1 cellular context compared by ENCODE assay signal in the genomic region with DNA sequence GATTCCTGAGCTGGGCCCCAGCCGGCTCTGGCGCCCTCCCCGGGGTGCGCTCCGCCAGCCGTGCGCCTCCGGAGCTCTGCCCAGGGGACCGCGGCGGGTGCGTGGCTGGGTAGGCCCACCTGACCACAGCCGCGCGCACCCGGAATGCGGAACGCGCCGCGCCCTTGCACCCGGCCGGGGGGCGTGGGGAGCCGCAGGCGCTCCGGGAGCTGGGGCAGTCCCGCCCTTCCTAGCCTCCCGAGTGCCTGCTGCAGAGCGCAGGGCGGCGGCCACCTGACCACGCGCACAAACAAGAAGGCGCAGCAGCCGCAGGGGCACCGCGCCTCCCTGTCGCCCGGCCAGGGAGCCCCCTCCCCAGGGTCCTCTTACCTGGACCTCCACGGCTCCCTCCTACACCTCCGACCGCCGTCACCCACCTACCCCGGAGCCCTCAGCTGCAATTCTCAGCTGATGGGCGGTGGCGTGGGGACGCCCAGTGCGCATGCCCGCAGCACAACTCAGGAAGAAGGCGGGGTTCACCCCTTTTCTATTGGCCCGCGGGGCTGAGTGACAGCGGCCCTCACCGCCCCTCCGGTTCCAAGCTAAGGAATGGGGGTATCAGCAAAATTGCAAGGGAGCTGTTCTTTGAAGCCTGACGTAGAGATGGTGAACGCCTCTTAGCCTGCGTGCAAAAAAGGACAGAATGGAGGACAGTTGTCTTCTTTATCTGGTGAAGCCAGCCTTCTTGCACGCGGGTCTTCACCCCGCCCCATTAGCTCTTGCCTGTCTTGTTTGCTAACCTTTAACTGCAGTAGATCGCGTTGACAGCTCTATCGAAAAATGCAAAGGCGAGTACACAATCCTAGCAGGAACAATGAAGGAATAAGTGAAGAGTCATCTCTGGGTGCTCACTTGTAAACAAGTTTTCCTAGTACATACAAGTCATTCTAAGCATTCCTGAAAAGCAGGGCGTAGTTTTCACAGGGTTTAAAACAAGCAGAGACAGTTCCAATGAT.
TF ChIP-seq lines count a peak whose summit lies in the region.

A gene with protein sequence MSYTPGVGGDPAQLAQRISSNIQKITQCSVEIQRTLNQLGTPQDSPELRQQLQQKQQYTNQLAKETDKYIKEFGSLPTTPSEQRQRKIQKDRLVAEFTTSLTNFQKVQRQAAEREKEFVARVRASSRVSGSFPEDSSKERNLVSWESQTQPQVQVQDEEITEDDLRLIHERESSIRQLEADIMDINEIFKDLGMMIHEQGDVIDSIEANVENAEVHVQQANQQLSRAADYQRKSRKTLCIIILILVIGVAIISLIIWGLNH (minus strand): TSS at position 479 of the 995 bp plus-strand sequence. CDS start 9,586 bp downstream, outside the sequence.

TF ChIP-seq in WTC11, 78 proteins besides CTCF, POLR2A, EP300 and RAD21 (continued from another document and continues in another):
- TF ChIP-seq, protein P1, sequence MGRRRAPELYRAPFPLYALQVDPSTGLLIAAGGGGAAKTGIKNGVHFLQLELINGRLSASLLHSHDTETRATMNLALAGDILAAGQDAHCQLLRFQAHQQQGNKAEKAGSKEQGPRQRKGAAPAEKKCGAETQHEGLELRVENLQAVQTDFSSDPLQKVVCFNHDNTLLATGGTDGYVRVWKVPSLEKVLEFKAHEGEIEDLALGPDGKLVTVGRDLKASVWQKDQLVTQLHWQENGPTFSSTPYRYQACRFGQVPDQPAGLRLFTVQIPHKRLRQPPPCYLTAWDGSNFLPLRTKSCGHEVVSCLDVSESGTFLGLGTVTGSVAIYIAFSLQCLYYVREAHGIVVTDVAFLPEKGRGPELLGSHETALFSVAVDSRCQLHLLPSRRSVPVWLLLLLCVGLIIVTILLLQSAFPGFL (CRISPR knock-in tag; IDR thresholded peaks at IDR 0.05; ENCODE audit: borderline replicate concordance) = peak; percentile 79; the same call in 1 of the 2 replicates
- TF ChIP-seq, protein P2, sequence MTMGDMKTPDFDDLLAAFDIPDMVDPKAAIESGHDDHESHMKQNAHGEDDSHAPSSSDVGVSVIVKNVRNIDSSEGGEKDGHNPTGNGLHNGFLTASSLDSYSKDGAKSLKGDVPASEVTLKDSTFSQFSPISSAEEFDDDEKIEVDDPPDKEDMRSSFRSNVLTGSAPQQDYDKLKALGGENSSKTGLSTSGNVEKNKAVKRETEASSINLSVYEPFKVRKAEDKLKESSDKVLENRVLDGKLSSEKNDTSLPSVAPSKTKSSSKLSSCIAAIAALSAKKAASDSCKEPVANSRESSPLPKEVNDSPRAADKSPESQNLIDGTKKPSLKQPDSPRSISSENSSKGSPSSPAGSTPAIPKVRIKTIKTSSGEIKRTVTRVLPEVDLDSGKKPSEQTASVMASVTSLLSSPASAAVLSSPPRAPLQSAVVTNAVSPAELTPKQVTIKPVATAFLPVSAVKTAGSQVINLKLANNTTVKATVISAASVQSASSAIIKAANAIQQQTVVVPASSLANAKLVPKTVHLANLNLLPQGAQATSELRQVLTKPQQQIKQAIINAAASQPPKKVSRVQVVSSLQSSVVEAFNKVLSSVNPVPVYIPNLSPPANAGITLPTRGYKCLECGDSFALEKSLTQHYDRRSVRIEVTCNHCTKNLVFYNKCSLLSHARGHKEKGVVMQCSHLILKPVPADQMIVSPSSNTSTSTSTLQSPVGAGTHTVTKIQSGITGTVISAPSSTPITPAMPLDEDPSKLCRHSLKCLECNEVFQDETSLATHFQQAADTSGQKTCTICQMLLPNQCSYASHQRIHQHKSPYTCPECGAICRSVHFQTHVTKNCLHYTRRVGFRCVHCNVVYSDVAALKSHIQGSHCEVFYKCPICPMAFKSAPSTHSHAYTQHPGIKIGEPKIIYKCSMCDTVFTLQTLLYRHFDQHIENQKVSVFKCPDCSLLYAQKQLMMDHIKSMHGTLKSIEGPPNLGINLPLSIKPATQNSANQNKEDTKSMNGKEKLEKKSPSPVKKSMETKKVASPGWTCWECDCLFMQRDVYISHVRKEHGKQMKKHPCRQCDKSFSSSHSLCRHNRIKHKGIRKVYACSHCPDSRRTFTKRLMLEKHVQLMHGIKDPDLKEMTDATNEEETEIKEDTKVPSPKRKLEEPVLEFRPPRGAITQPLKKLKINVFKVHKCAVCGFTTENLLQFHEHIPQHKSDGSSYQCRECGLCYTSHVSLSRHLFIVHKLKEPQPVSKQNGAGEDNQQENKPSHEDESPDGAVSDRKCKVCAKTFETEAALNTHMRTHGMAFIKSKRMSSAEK (CRISPR knock-in tag; IDR thresholded peaks at IDR 0.05; ENCODE audit: borderline replicate concordance) = no peak
- no peak for TF ChIP-seq PRRX2 (CRISPR knock-in tag; IDR thresholded peaks at IDR 0.05)
- TF ChIP-seq, protein P3, sequence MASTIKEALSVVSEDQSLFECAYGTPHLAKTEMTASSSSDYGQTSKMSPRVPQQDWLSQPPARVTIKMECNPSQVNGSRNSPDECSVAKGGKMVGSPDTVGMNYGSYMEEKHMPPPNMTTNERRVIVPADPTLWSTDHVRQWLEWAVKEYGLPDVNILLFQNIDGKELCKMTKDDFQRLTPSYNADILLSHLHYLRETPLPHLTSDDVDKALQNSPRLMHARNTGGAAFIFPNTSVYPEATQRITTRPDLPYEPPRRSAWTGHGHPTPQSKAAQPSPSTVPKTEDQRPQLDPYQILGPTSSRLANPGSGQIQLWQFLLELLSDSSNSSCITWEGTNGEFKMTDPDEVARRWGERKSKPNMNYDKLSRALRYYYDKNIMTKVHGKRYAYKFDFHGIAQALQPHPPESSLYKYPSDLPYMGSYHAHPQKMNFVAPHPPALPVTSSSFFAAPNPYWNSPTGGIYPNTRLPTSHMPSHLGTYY (CRISPR knock-in tag; IDR thresholded peaks at IDR 0.05) = no peak
- no peak for TF ChIP-seq NR1H2 (CRISPR knock-in tag; IDR thresholded peaks at IDR 0.05)
- TF ChIP-seq, protein P4, sequence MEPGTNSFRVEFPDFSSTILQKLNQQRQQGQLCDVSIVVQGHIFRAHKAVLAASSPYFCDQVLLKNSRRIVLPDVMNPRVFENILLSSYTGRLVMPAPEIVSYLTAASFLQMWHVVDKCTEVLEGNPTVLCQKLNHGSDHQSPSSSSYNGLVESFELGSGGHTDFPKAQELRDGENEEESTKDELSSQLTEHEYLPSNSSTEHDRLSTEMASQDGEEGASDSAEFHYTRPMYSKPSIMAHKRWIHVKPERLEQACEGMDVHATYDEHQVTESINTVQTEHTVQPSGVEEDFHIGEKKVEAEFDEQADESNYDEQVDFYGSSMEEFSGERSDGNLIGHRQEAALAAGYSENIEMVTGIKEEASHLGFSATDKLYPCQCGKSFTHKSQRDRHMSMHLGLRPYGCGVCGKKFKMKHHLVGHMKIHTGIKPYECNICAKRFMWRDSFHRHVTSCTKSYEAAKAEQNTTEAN (CRISPR knock-in tag; IDR thresholded peaks at IDR 0.05) = no peak
- TF ChIP-seq, protein P5, sequence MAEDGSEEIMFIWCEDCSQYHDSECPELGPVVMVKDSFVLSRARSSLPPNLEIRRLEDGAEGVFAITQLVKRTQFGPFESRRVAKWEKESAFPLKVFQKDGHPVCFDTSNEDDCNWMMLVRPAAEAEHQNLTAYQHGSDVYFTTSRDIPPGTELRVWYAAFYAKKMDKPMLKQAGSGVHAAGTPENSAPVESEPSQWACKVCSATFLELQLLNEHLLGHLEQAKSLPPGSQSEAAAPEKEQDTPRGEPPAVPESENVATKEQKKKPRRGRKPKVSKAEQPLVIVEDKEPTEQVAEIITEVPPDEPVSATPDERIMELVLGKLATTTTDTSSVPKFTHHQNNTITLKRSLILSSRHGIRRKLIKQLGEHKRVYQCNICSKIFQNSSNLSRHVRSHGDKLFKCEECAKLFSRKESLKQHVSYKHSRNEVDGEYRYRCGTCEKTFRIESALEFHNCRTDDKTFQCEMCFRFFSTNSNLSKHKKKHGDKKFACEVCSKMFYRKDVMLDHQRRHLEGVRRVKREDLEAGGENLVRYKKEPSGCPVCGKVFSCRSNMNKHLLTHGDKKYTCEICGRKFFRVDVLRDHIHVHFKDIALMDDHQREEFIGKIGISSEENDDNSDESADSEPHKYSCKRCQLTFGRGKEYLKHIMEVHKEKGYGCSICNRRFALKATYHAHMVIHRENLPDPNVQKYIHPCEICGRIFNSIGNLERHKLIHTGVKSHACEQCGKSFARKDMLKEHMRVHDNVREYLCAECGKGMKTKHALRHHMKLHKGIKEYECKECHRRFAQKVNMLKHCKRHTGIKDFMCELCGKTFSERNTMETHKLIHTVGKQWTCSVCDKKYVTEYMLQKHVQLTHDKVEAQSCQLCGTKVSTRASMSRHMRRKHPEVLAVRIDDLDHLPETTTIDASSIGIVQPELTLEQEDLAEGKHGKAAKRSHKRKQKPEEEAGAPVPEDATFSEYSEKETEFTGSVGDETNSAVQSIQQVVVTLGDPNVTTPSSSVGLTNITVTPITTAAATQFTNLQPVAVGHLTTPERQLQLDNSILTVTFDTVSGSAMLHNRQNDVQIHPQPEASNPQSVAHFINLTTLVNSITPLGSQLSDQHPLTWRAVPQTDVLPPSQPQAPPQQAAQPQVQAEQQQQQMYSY (CRISPR knock-in tag; IDR thresholded peaks at IDR 0.05) = no peak
- TF ChIP-seq, protein P6, sequence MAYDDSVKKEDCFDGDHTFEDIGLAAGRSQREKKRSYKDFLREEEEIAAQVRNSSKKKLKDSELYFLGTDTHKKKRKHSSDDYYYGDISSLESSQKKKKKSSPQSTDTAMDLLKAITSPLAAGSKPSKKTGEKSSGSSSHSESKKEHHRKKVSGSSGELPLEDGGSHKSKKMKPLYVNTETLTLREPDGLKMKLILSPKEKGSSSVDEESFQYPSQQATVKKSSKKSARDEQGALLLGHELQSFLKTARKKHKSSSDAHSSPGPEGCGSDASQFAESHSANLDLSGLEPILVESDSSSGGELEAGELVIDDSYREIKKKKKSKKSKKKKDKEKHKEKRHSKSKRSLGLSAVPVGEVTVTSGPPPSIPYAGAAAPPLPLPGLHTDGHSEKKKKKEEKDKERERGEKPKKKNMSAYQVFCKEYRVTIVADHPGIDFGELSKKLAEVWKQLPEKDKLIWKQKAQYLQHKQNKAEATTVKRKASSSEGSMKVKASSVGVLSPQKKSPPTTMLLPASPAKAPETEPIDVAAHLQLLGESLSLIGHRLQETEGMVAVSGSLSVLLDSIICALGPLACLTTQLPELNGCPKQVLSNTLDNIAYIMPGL (CRISPR knock-in tag; IDR thresholded peaks at IDR 0.05) = peak; percentile 70; the same call in 1 of the 2 replicates
- TF ChIP-seq ZNF219 (CRISPR knock-in tag; IDR thresholded peaks at IDR 0.05; ENCODE audit: borderline replicate concordance) = 0 out of 2 replicates have a peak, but pooled peaks have one; percentile 86
- TF ChIP-seq CREB1 (CRISPR knock-in tag; IDR thresholded peaks at IDR 0.05) = no peak
- TF ChIP-seq, protein P7, sequence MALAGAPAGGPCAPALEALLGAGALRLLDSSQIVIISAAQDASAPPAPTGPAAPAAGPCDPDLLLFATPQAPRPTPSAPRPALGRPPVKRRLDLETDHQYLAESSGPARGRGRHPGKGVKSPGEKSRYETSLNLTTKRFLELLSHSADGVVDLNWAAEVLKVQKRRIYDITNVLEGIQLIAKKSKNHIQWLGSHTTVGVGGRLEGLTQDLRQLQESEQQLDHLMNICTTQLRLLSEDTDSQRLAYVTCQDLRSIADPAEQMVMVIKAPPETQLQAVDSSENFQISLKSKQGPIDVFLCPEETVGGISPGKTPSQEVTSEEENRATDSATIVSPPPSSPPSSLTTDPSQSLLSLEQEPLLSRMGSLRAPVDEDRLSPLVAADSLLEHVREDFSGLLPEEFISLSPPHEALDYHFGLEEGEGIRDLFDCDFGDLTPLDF (CRISPR knock-in tag; IDR thresholded peaks at IDR 0.05) = no peak
- TF ChIP-seq, protein P8, sequence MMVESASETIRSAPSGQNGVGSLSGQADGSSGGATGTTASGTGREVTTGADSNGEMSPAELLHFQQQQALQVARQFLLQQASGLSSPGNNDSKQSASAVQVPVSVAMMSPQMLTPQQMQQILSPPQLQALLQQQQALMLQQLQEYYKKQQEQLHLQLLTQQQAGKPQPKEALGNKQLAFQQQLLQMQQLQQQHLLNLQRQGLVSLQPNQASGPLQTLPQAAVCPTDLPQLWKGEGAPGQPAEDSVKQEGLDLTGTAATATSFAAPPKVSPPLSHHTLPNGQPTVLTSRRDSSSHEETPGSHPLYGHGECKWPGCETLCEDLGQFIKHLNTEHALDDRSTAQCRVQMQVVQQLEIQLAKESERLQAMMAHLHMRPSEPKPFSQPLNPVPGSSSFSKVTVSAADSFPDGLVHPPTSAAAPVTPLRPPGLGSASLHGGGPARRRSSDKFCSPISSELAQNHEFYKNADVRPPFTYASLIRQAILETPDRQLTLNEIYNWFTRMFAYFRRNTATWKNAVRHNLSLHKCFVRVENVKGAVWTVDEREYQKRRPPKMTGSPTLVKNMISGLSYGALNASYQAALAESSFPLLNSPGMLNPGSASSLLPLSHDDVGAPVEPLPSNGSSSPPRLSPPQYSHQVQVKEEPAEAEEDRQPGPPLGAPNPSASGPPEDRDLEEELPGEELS (CRISPR knock-in tag; IDR thresholded peaks at IDR 0.05) = no peak
- TF ChIP-seq, protein P9, sequence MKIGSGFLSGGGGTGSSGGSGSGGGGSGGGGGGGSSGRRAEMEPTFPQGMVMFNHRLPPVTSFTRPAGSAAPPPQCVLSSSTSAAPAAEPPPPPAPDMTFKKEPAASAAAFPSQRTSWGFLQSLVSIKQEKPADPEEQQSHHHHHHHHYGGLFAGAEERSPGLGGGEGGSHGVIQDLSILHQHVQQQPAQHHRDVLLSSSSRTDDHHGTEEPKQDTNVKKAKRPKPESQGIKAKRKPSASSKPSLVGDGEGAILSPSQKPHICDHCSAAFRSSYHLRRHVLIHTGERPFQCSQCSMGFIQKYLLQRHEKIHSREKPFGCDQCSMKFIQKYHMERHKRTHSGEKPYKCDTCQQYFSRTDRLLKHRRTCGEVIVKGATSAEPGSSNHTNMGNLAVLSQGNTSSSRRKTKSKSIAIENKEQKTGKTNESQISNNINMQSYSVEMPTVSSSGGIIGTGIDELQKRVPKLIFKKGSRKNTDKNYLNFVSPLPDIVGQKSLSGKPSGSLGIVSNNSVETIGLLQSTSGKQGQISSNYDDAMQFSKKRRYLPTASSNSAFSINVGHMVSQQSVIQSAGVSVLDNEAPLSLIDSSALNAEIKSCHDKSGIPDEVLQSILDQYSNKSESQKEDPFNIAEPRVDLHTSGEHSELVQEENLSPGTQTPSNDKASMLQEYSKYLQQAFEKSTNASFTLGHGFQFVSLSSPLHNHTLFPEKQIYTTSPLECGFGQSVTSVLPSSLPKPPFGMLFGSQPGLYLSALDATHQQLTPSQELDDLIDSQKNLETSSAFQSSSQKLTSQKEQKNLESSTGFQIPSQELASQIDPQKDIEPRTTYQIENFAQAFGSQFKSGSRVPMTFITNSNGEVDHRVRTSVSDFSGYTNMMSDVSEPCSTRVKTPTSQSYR (CRISPR knock-in tag; IDR thresholded peaks at IDR 0.05) = no peak
- TF ChIP-seq, protein P10, sequence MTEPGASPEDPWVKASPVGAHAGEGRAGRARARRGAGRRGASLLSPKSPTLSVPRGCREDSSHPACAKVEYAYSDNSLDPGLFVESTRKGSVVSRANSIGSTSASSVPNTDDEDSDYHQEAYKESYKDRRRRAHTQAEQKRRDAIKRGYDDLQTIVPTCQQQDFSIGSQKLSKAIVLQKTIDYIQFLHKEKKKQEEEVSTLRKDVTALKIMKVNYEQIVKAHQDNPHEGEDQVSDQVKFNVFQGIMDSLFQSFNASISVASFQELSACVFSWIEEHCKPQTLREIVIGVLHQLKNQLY (CRISPR knock-in tag; IDR thresholded peaks at IDR 0.05) = no peak
- TF ChIP-seq, protein P11, sequence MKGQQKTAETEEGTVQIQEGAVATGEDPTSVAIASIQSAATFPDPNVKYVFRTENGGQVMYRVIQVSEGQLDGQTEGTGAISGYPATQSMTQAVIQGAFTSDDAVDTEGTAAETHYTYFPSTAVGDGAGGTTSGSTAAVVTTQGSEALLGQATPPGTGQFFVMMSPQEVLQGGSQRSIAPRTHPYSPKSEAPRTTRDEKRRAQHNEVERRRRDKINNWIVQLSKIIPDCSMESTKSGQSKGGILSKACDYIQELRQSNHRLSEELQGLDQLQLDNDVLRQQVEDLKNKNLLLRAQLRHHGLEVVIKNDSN (CRISPR knock-in tag; IDR thresholded peaks at IDR 0.05) = peak; percentile 36; the same call in 1 of the 2 replicates
- no peak for TF ChIP-seq ZNF396 (CRISPR knock-in tag; IDR thresholded peaks at IDR 0.05; ENCODE audit: borderline replicate concordance)
- TF ChIP-seq TEAD1 (CRISPR knock-in tag; IDR thresholded peaks at IDR 0.05) = 0 out of 2 replicates have a peak, but pooled peaks have one; percentile 14
- no peak for TF ChIP-seq ATF1 (CRISPR knock-in tag; IDR thresholded peaks at IDR 0.05)
- TF ChIP-seq CREM (CRISPR knock-in tag; IDR thresholded peaks at IDR 0.05) = 0 out of 2 replicates have a peak, but pooled peaks have one; percentile 20
- no peak for TF ChIP-seq ZNF121 (CRISPR knock-in tag; IDR thresholded peaks at IDR 0.05)
- no peak for TF ChIP-seq NFATC4 (CRISPR knock-in tag; IDR thresholded peaks at IDR 0.05)
